ENCODE assay signal across 13 cellular contexts in genomic region chr12:70919597-70920035, GRCh38. TPM values are rescaled to one million over a fixed set of nuclear protein-coding genes. Genes with fewer than 3 reads are reported as not detected.
DNase-seq lines count a peak whose midpoint lies in the region; ATAC-seq, FAIRE-seq and TF ChIP-seq lines count a peak whose summit lies in the region.
"Had no signal": no experiment of that assay in that cellular context is flagged by ENCODE, and none has a peak within 500 bp of the region (broad histone marks: within the 10 kb centered on the region; RNA-seq: fewer than 3 reads in every experiment).

No MANE protein-coding gene starts in this region.

- no peak overlapping the region for H4K8ac ChIP-seq in H1 (ENCODE audit: extremely low read depth, insufficient read depth, low read length)
- no peak overlapping the region for H4K8ac ChIP-seq in neuronal stem cell (ENCODE audit: low read depth, low read length)

- H3K27me3 ChIP-seq in GM23248 (replicated peaks; ENCODE audit: insufficient read depth) (peaks cover 13% of the 10 kb centered on the region; the same call in 1 of the 2 replicates), H1 (replicated peaks in 1 of 4; ENCODE audit: control insufficient read depth in 3 of 4, extremely low read depth in 1 of 4, insufficient read depth in 3 of 4, low read length in 3 of 4) (peaks cover 1 to 14% (median 11%) of the 10 kb centered on the region in 4 experiments), neuronal stem cell (ENCODE audit: control insufficient read depth in 3 of 3, insufficient read depth in 3 of 3, low read depth in 1 of 3, low read length in 3 of 3) (peaks cover 0 to 33% (median 5%) of the 10 kb centered on the region in 3 experiments), ovary (no peaks in the 10 kb centered on the region), heart left ventricle (peaks cover 0 to 33% (median 4%) of the 10 kb centered on the region in 9 donors)

- TF ChIP-seq RAD21 in H1 (IDR thresholded peaks at IDR 0.05 in 1 of 2, conservative IDR thresholded peaks at IDR 0.05 in 1 of 2; ENCODE audit: low read depth in 2 of 2, low read length in 2 of 2) = no peak

- TF ChIP-seq CTCF in H1 (IDR thresholded peaks at IDR 0.05; ENCODE audit: control extremely low read depth in 1 of 3, insufficient read depth in 1 of 3, low read depth in 1 of 3, low read length in 3 of 3) (no peak), ovary (IDR thresholded peaks at IDR 0.05) (no peak), heart left ventricle (IDR thresholded peaks at IDR 0.05) (no peak)

- no peaks in the 10 kb centered on the region for H3K36me3 ChIP-seq in GM23248 (ENCODE audit: low read depth)
- no peaks in the 10 kb centered on the region for H3K36me3 ChIP-seq in H1 (ENCODE audit: control insufficient read depth in 2 of 4, insufficient read depth in 4 of 4, low read length in 3 of 4)
- H3K36me3 ChIP-seq in neuronal stem cell (replicated peaks in 1 of 2; ENCODE audit: control insufficient read depth in 2 of 2, insufficient read depth in 2 of 2, low read length in 2 of 2) = no peaks in the 10 kb centered on the region
- no peaks in the 10 kb centered on the region for H3K36me3 ChIP-seq in ovary
- no peaks in the 10 kb centered on the region for H3K36me3 ChIP-seq in heart left ventricle
- H3K36me3 ChIP-seq: suprapubic skin had no signal

- no peak overlapping the region for H3K4me2 ChIP-seq in GM23248 (ENCODE audit: unreplicated experiment)
- H3K4me2 ChIP-seq in H1 (ENCODE audit: insufficient read depth in 1 of 2, low read depth in 2 of 2, low read length in 2 of 2) = peak overlapping the region; percentile 90 to 99
- H3K4me2 ChIP-seq in neuronal stem cell (ENCODE audit: insufficient read depth, low read length, poor library complexity, severe bottlenecking) = no peak overlapping the region

- POLR2A ChIA-PET in H1 (lab: Charles Lee; ENCODE audit: partially characterized antibody) = no interaction called here

- H3K9me2 ChIP-seq in GM23248 (ENCODE audit: insufficient read depth) = no peaks in the 10 kb centered on the region

- no peaks in the 10 kb centered on the region for H3F3A ChIP-seq in GM23248 (ENCODE audit: insufficient read depth)

- H2AK5ac ChIP-seq in H1 (ENCODE audit: low read depth, low read length) = no peak overlapping the region
- no peak overlapping the region for H2AK5ac ChIP-seq in neuronal stem cell (ENCODE audit: low read depth, low read length)

- intact Hi-C loops in ovary (cut with DNase I) (no loop called here), heart left ventricle (cut with DNase I) (no loop called here)

- CTCF ChIA-PET in H1 (lab: Charles Lee; ENCODE audit: partially characterized antibody) = interaction anchor here (0.9 kb wide), 1 partner anchor 187 kb away, joined by 3 read pairs; no protein-coding TSS in a partner anchor

- TF ChIP-seq POLR2A in H1 (IDR thresholded peaks at IDR 0.05; ENCODE audit: control extremely low read depth in 1 of 2, low read depth in 2 of 2, low read length in 2 of 2) = no peak
- TF ChIP-seq POLR2A in ovary (IDR thresholded peaks at IDR 0.05) = no peak
- TF ChIP-seq POLR2A in heart left ventricle (IDR thresholded peaks at IDR 0.05) = no peak

- H3K23ac ChIP-seq in H1 (ENCODE audit: insufficient read length) = no peak overlapping the region
- H3K23ac ChIP-seq in neuronal stem cell (ENCODE audit: low read depth, low read length, poor library complexity) = no peak overlapping the region

- 7 to 19% methylated on average over 10 of the region's 10 CpGs for WGBS in GM23248 (ENCODE audit: low coverage in 1 of 2, low lambda C conversion rate in 2 of 2, missing lambda C conversion rate in 2 of 2), 2 experiments
- WGBS in H1 (ENCODE audit: extremely low coverage in 1 of 2, insufficient coverage in 1 of 2, insufficient read length in 1 of 2, insufficient replicate concordance in 2 of 2, low coverage in 1 of 2, low lambda C conversion rate in 2 of 2, missing lambda C conversion rate in 1 of 2), 2 experiments = 22% methylated on average over 7 of the region's 10 CpGs; no CpG with 5 or more reads in 1 of the 2 experiments
- WGBS in neuronal stem cell (ENCODE audit: extremely low coverage in 2 of 2, insufficient read length in 2 of 2, insufficient replicate concordance in 1 of 2), 2 donors = no CpG with 5 or more reads among the region's 10 CpGs
- 9 to 16% (median 12%) methylated on average over 10 of the region's 10 CpGs for WGBS in ovary, 3 donors
- WGBS in heart left ventricle, 4 donors = 9 to 14% (median 11%) methylated on average over 10 of the region's 10 CpGs

- H2BK20ac ChIP-seq in H1 (ENCODE audit: low read length) = no peak overlapping the region

- no peaks in the 10 kb centered on the region for H3K4me1 ChIP-seq in GM23248 (ENCODE audit: insufficient read depth)
- H3K4me1 ChIP-seq in H1 (replicated peaks in 1 of 4; ENCODE audit: control insufficient read depth in 3 of 4, insufficient read depth in 4 of 4, low read length in 3 of 4) = peaks cover 0 to 6% (median 3%) of the 10 kb centered on the region in 4 experiments; a peak in 6 of 7 replicates
- peaks cover 0 to 8% of the 10 kb centered on the region in 2 donors for H3K4me1 ChIP-seq in neuronal stem cell (ENCODE audit: control insufficient read depth in 2 of 2, insufficient read depth in 1 of 2, low read depth in 1 of 2, low read length in 2 of 2)
- peaks cover 2% of the 10 kb centered on the region for H3K4me1 ChIP-seq in ovary (ENCODE audit: insufficient read depth)
- no peaks in the 10 kb centered on the region for H3K4me1 ChIP-seq in heart left ventricle

- H3K23me2 ChIP-seq in H1 (ENCODE audit: low read depth, low read length) = peaks cover 8% of the 10 kb centered on the region; the same call in 1 of the 2 replicates

- in situ Hi-C loops in GM23248 (cut with MboI) = no loop called here

- no peaks in the 10 kb centered on the region for H3K79me2 ChIP-seq in GM23248 (ENCODE audit: insufficient read depth)
- H3K79me2 ChIP-seq in H1 (ENCODE audit: control insufficient read depth in 1 of 2, insufficient read depth in 2 of 2, low read length in 2 of 2) = no peaks in the 10 kb centered on the region

- H2BK12ac ChIP-seq in H1 (ENCODE audit: low read depth, low read length) (no peak overlapping the region), neuronal stem cell (ENCODE audit: low read length) (no peak overlapping the region)

- H3K56ac ChIP-seq in H1 (replicated peaks; ENCODE audit: insufficient read length, low read depth, low read length) = no peak overlapping the region

- H3K79me1 ChIP-seq in H1 (ENCODE audit: low read depth, low read length) = no peaks in the 10 kb centered on the region
- H3K79me1 ChIP-seq in neuronal stem cell (ENCODE audit: low read depth, low read length) = no peaks in the 10 kb centered on the region

- H2AFZ ChIP-seq in GM23248 (no peak overlapping the region), H1 (ENCODE audit: low read length) (no peak overlapping the region), neuronal stem cell (ENCODE audit: low read length) (no peak overlapping the region)

- no peak overlapping the region for H3K9ac ChIP-seq in GM23248
- no peak overlapping the region for H3K9ac ChIP-seq in H1 (replicated peaks in 1 of 4; ENCODE audit: extremely low read depth in 1 of 4, low read depth in 3 of 4, low read length in 3 of 4)
- H3K9ac ChIP-seq in neuronal stem cell (ENCODE audit: low read depth, low read length, poor library complexity) = no peak overlapping the region

- no peak overlapping the region for H4K91ac ChIP-seq in H1 (replicated peaks; ENCODE audit: insufficient read length, low read length)
- no peak overlapping the region for H4K91ac ChIP-seq in neuronal stem cell (ENCODE audit: low read depth, low read length, poor library complexity)

- H4K20me1 ChIP-seq in GM23248 (ENCODE audit: insufficient read depth) (no peaks in the 10 kb centered on the region), H1 (replicated peaks in 1 of 2; ENCODE audit: control insufficient read depth in 1 of 2, insufficient read depth in 2 of 2, low read length in 2 of 2) (no peaks in the 10 kb centered on the region)

- no peak overlapping the region for H2BK5ac ChIP-seq in H1 (ENCODE audit: low read depth, low read length)
- H2BK5ac ChIP-seq in neuronal stem cell (ENCODE audit: low read length) = no peak overlapping the region

- DNase-seq in GM23248 (peak; percentile 42), NCI-H2227 (lab: John Stamatoyannopoulos, UW; ENCODE audit: unreplicated experiment) (peak; percentile 15), H1 (ENCODE audit: low read depth in 1 of 2, low spot score in 2 of 2) (no peak), neuronal stem cell (ENCODE audit: low spot score) (peak; percentile 32), ovary (no peak), heart left ventricle (no peak)
- DNase-seq: GOT3; stimulated activated CD4-positive, alpha-beta T cell treated with anti-CD3 and anti-CD28 coated beads, Interleukin-1b, Interleukin-23, amount 100 ng/mL, for 48 hours had no signal

- H3K9me3 ChIP-seq in GM23248 (ENCODE audit: low read depth) (no peaks in the 10 kb centered on the region), H1 (ENCODE audit: insufficient read depth in 2 of 2, low read depth in 1 of 2, low read length in 1 of 2) (no peaks in the 10 kb centered on the region), neuronal stem cell (replicated peaks in 1 of 2; ENCODE audit: control insufficient read depth in 2 of 2, insufficient read depth in 1 of 2, low read depth in 1 of 2, low read length in 2 of 2) (no peaks in the 10 kb centered on the region), ovary (no peaks in the 10 kb centered on the region), heart left ventricle (no peaks in the 10 kb centered on the region)
- H3K9me3 ChIP-seq: suprapubic skin had no signal

- H3K14ac ChIP-seq in H1 (ENCODE audit: insufficient read length) (no peak overlapping the region), neuronal stem cell (ENCODE audit: low read length) (no peak overlapping the region)

- TF ChIP-seq EP300 in H1 (IDR thresholded peaks at IDR 0.05; ENCODE audit: borderline replicate concordance in 1 of 2, low read depth in 2 of 2, low read length in 2 of 2) (no peak), ovary (IDR thresholded peaks at IDR 0.05) (no peak)

- no peak overlapping the region for H2BK120ac ChIP-seq in H1 (replicated peaks; ENCODE audit: low read depth, low read length)
- no peak overlapping the region for H2BK120ac ChIP-seq in neuronal stem cell (ENCODE audit: low read depth, low read length)

- H3K4ac ChIP-seq in H1 (replicated peaks; ENCODE audit: insufficient read length, low read depth, low read length) = no peak overlapping the region
- H3K4ac ChIP-seq in neuronal stem cell (ENCODE audit: low read length) = no peak overlapping the region

- no peak overlapping the region for H3K18ac ChIP-seq in H1 (ENCODE audit: extremely low read depth, low read length)
- H3K18ac ChIP-seq in neuronal stem cell (ENCODE audit: low read length) = no peak overlapping the region

- no peak overlapping the region for H4K5ac ChIP-seq in H1 (ENCODE audit: insufficient read length, low read depth, low read length)

- no peak for ATAC-seq in heart left ventricle
- ATAC-seq in HG02623 (IDR thresholded peaks at IDR 0.05; ENCODE audit: unreplicated experiment) = no peak
- ATAC-seq in GM21390 (IDR thresholded peaks at IDR 0.05; ENCODE audit: unreplicated experiment) = no peak

- peak; percentile 36 for FAIRE-seq in H1 (lab: Jason Lieb, UNC)
- FAIRE-seq: frontal cortex had no signal

- H2BK15ac ChIP-seq in H1 (ENCODE audit: low read length) (no peak overlapping the region), neuronal stem cell (ENCODE audit: low read length) (no peak overlapping the region)

- no peak overlapping the region for H3K4me3 ChIP-seq in GM23248
- H3K4me3 ChIP-seq in H1 (ENCODE audit: extremely low read depth in 1 of 4, insufficient read depth in 2 of 4, low read depth in 3 of 4, low read length in 4 of 4) = peak overlapping the region; percentile 38 to 63 (median 50); a peak in 5 of 8 replicates
- no peak overlapping the region for H3K4me3 ChIP-seq in neuronal stem cell (ENCODE audit: low read length in 2 of 2)
- H3K4me3 ChIP-seq in ovary = no peak overlapping the region
- H3K4me3 ChIP-seq in heart left ventricle = no peak overlapping the region
- H3K4me3 ChIP-seq: SK-N-MC had no signal

- H3K27ac ChIP-seq in GM23248 (no peak overlapping the region), H1 (ENCODE audit: low read depth, low read length) (no peak overlapping the region), neuronal stem cell (replicated peaks; ENCODE audit: low read length) (no peak overlapping the region), ovary (no peak overlapping the region), heart left ventricle (no peak overlapping the region)
- H3K27ac ChIP-seq: SK-N-MC, suprapubic skin had no signal

RNA-seq across cellular contexts. Expression of gene PTPRR, which starts 0.9 kb away (rescaled TPM):
- total RNA-seq in GM23248 (2014; rRNA removed; shearing (Covaris generic)) = 0.25 and 1.2 TPM in 2 replicates
- 1.1 and 1.6 TPM in 2 replicates for polyA plus RNA-seq in GM23248 (2016; fragmentation: Nextera tagmentation; extraction: Ambion mirVana)
- total RNA-seq in H1 (2021; fragmentation: NEBNext Ultra II Directional; extraction: Animal tissue kit (Norgen Biotek cat#: 25700)) = 0.07 and 0.27 TPM in 2 replicates
- polyA plus RNA-seq in H1 (2011; rRNA removed) = 0.16 and 0.35 TPM in 2 replicates
- polyA plus RNA-seq in H1 (2011; cell fraction: cytosol; rRNA removed) = 0.18 TPM
- 0.44 TPM for polyA plus RNA-seq in H1 (2011; cell fraction: nucleus; rRNA removed)
- 0.15 to 0.38 TPM (median 0.23 TPM) in 4 replicates for polyA plus RNA-seq in H1 (2012, experiment 1 of 2)
- not detected for polyA plus RNA-seq in H1 (2012, experiment 2 of 2)
- 0.77 TPM for polyA plus RNA-seq in H1 (2013, experiment 1 of 2)
- polyA plus RNA-seq in H1 (2013, experiment 2 of 2) = 0.46 TPM
- polyA minus RNA-seq in H1 (2011; rRNA and poly(A)+ RNA removed) = 0.41 and 0.76 TPM in 2 replicates
- polyA minus RNA-seq in H1 (2011; cell fraction: cytosol; rRNA and poly(A)+ RNA removed) = not detected
- 0.90 TPM for polyA minus RNA-seq in H1 (2011; cell fraction: nucleus; rRNA and poly(A)+ RNA removed)
- polyA plus RNA-seq in neuronal stem cell (2013, experiment 1 of 2) = 0.26 TPM
- 0.30 TPM for polyA plus RNA-seq in neuronal stem cell (2013, experiment 2 of 2)
- total RNA-seq in ovary = 1 to 10 TPM in 2 of 7 donors, under 1 TPM in 4, not detected in 1; 0.15 to 1.5 (median 0.28) TPM
- under 1 TPM; 0.28 to 0.52 TPM for polyA plus RNA-seq in ovary
- total RNA-seq in heart left ventricle = 1 to 10 TPM in 1 of 9 donors, under 1 TPM in 7, not detected in 1; 0.21 to 1.0 (median 0.40) TPM
- polyA plus RNA-seq in heart left ventricle = under 1 TPM; 0.30 to 0.58 TPM
- total RNA-seq: suprapubic skin had no signal

Comparison
In these comparisons a context has a peak if more than half of its experiments do, and no peak if none do; other contexts are left out.
1. DNase-seq: peak in GM23248 (single experiment), NCI-H2227 (single experiment) and neuronal stem cell (single experiment); none in H1 (0 of 2), ovary (0 of 5) and heart left ventricle (0 of 5).
2. H3K4me2 ChIP-seq: peak in H1 (2 of 2); none in GM23248 (single experiment) and neuronal stem cell (single experiment).
3. H3K4me3 ChIP-seq: peak in H1 (4 of 4); none in GM23248 (single experiment), neuronal stem cell (0 of 2), ovary (single experiment) and heart left ventricle (0 of 12).